10 cellular contexts compared by ENCODE assay signal in the genomic region with DNA sequence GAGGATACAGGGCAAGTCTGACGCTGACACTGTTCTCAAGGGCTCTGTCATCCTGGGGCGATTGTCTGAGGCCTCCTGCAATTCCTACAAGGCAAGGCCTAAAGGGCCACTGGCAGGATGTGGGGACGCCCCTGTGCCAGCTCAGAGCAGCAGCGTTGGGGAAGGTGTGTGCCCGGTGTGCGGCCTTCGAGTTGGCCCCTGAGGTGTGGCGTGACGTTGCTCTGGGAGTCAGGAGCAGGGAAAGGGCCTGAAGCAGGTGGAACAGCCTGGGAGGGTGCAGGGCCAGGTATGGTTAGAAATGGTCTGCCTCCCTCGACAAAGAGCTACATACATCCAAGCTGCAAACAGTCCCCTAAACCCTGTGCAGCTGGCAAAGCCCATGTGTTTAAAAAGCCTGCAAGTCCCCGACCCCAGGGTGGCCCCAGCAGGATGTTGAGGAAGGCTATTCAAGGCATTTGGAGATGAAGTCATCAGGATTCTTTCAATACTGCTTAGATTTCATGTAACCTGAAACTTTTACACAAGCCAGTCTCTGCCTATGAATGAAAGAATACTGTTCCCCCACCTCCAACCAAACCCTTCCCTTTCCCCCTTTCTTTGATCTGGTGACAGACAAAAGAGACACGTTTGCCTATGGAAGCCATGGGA.
A peak's percentile ranks its signal among the peaks of the same experiment; 100 is the strongest.
DNase-seq lines count a peak whose midpoint lies in the region; ATAC-seq, FAIRE-seq and TF ChIP-seq lines count a peak whose summit lies in the region.
"Had no signal": no experiment of that assay in that cellular context is flagged by ENCODE, and none has a peak within 500 bp of the region (broad histone marks: within the 10 kb centered on the region; RNA-seq: fewer than 3 reads in every experiment).

No MANE protein-coding gene starts in this region.

- TF ChIP-seq CTCF in fibroblast of villous mesenchyme (IDR thresholded peaks at IDR 0.05; ENCODE audit: insufficient read depth, low read depth, low read length) = no peak
- no peak for TF ChIP-seq CTCF in activated CD8-positive, alpha-beta T cell treated with anti-CD3 and anti-CD28 coated beads for 36 hours (IDR thresholded peaks at IDR 0.05)

- POLR2A ChIA-PET in activated CD8-positive, alpha-beta T cell treated with anti-CD3 and anti-CD28 coated beads for 36 hours (lab: Charles Lee) = no interaction called here

- FAIRE-seq in RCC 7860 (lab: Jason Lieb, UNC) = no peak
- FAIRE-seq in urothelium cell line (lab: Jason Lieb, UNC) = peak; percentile 88

- CTCF ChIA-PET in activated CD8-positive, alpha-beta T cell treated with anti-CD3 and anti-CD28 coated beads for 36 hours (lab: Charles Lee) = no interaction called here

- DNase-seq in NCI-H748 (lab: John Stamatoyannopoulos, UW; ENCODE audit: unreplicated experiment) (peak; percentile 33), NCI-H748 treated with DMSO at 0.1 percent for 48 hours (lab: John Stamatoyannopoulos, UW) (no peak), RCC 7860 (ENCODE audit: low spot score) (peak; percentile 37), fibroblast of villous mesenchyme (ENCODE audit: low read depth) (peak; percentile 89), urothelium cell line (ENCODE audit: low spot score) (peak; percentile 77), CD1c-positive myeloid dendritic cell (ENCODE audit: extremely low spot score) (no peak)
- no peak for DNase-seq in activated CD8-positive, alpha-beta T cell treated with anti-CD3 and anti-CD28 coated beads for 36 hours
- DNase-seq in activated CD4-positive, alpha-beta T cell treated with anti-CD3 and anti-CD28 coated beads for 4 hours = no peak
- DNase-seq: uterus had no signal

- intact Hi-C loops in activated CD8-positive, alpha-beta T cell treated with anti-CD3 and anti-CD28 coated beads for 36 hours (cut with micrococcal nuclease) = no loop called here

- ATAC-seq in activated CD8-positive, alpha-beta T cell treated with anti-CD3 and anti-CD28 coated beads for 36 hours = no peak

- no peak overlapping the region for H3K4me3 ChIP-seq in fibroblast of villous mesenchyme (ENCODE audit: low read depth, low read length)
- H3K4me3 ChIP-seq: uterus had no signal

- H3K36me3 Mint-ChIP-seq in activated CD8-positive, alpha-beta T cell treated with anti-CD3 and anti-CD28 coated beads for 36 hours (ENCODE audit: low read depth) = no peaks in the 10 kb centered on the region
- H3K36me3 Mint-ChIP-seq: activated naive CD8-positive, alpha-beta T cell had no signal

- no peaks in the 10 kb centered on the region for H3K27me3 Mint-ChIP-seq in activated CD8-positive, alpha-beta T cell treated with anti-CD3 and anti-CD28 coated beads for 36 hours
- H3K27me3 Mint-ChIP-seq: activated naive CD8-positive, alpha-beta T cell had no signal

- no peaks in the 10 kb centered on the region for H3K4me1 Mint-ChIP-seq in activated CD8-positive, alpha-beta T cell treated with anti-CD3 and anti-CD28 coated beads for 36 hours (ENCODE audit: low read depth)

- H3K27ac Mint-ChIP-seq in activated CD8-positive, alpha-beta T cell treated with anti-CD3 and anti-CD28 coated beads for 36 hours = no peak overlapping the region
- H3K27ac Mint-ChIP-seq: activated naive CD8-positive, alpha-beta T cell had no signal

- no peaks in the 10 kb centered on the region for H3K9me3 Mint-ChIP-seq in activated CD8-positive, alpha-beta T cell treated with anti-CD3 and anti-CD28 coated beads for 36 hours

- H3K4me3 Mint-ChIP-seq in activated CD8-positive, alpha-beta T cell treated with anti-CD3 and anti-CD28 coated beads for 36 hours = no peak overlapping the region
- H3K4me3 Mint-ChIP-seq: activated naive CD8-positive, alpha-beta T cell had no signal

Comparison
In these comparisons a context has a peak if more than half of its experiments do, and no peak if none do; other contexts are left out.
1. DNase-seq: peak in NCI-H748 (single experiment), RCC 7860 (single experiment), fibroblast of villous mesenchyme (single experiment) and urothelium cell line (single experiment); none in NCI-H748 treated with DMSO at 0.1 percent for 48 hours (single experiment), activated CD8-positive, alpha-beta T cell treated with anti-CD3 and anti-CD28 coated beads for 36 hours (single experiment), activated CD4-positive, alpha-beta T cell treated with anti-CD3 and anti-CD28 coated beads for 4 hours (0 of 2) and CD1c-positive myeloid dendritic cell (single experiment).